In genomic region chr7:157541295-157541608, GRCh38 we compare ENCODE assay signal across 16 cellular contexts.
DNase-seq lines count a peak whose midpoint lies in the region; ATAC-seq and TF ChIP-seq lines count a peak whose summit lies in the region.
"Had no signal": no experiment of that assay in that cellular context is flagged by ENCODE, and none has a peak within 500 bp of the region (broad histone marks: within the 10 kb centered on the region; RNA-seq: fewer than 3 reads in every experiment).

No MANE protein-coding gene starts in this region.

- no peak overlapping the region for H4K8ac ChIP-seq in H9 (replicated peaks; ENCODE audit: insufficient read length, low read depth, low read length)

- H4K5ac ChIP-seq in H9 (ENCODE audit: insufficient read length, low read depth, low read length): no peak overlapping the region

- H3K79me2 ChIP-seq in H9 (ENCODE audit: insufficient read depth, low read length): no peaks in the 10 kb centered on the region

- no peak for TF ChIP-seq POLR2A in spleen (IDR thresholded peaks at IDR 0.05)

- ATAC-seq in RWPE2 (ENCODE audit: low read depth) (no peak), mucosa of descending colon (no peak), GM21717 (IDR thresholded peaks at IDR 0.05; ENCODE audit: unreplicated experiment) (no peak)
- ATAC-seq: CD8-positive, alpha-beta T cell; K562 had no signal

- H3K4me3 ChIP-seq in RWPE2 (ENCODE audit: severe bottlenecking) (no peak overlapping the region), mucosa of descending colon (no peak overlapping the region), spleen (no peak overlapping the region)
- H3K4me3 ChIP-seq: K562 had no signal

- no peaks in the 10 kb centered on the region for H3K36me3 ChIP-seq in RWPE2 (ENCODE audit: low read depth)
- H3K36me3 ChIP-seq in mucosa of descending colon (ENCODE audit: low read depth): no peaks in the 10 kb centered on the region
- H3K36me3 ChIP-seq in spleen: peaks cover 0 to 47% (median 0%) of the 10 kb centered on the region in 6 donors

- no peaks in the 10 kb centered on the region for H3K27me3 Mint-ChIP-seq in activated naive CD8-positive, alpha-beta T cell treated with anti-CD3 and anti-CD28 coated beads for 36 hours
- H3K27me3 Mint-ChIP-seq in H9 (ENCODE audit: low read depth): peaks cover 84% of the 10 kb centered on the region

- H3K14ac ChIP-seq in H9 (ENCODE audit: insufficient read depth, low read length): no peak overlapping the region

- no peak overlapping the region for H3K56ac ChIP-seq in H9 (ENCODE audit: insufficient read length, low read depth, low read length)

- no peaks in the 10 kb centered on the region for H4K20me1 ChIP-seq in H9 (ENCODE audit: control insufficient read depth, insufficient read depth, insufficient read length)

- H3K9me3 ChIP-seq in RWPE2 (ENCODE audit: severe bottlenecking) (no peaks in the 10 kb centered on the region), mucosa of descending colon (no peaks in the 10 kb centered on the region), spleen (no peaks in the 10 kb centered on the region), H9 (ENCODE audit: control insufficient read depth, low read depth, low read length) (no peaks in the 10 kb centered on the region)

- H2BK5ac ChIP-seq in H9 (ENCODE audit: insufficient read length, low read length): no peak overlapping the region

- peaks cover 2% of the 10 kb centered on the region for H3K9me3 Mint-ChIP-seq in activated naive CD8-positive, alpha-beta T cell treated with anti-CD3 and anti-CD28 coated beads for 36 hours
- peaks cover 0 to 3% of the 10 kb centered on the region in 2 experiments; a peak in 2 of 5 replicates for H3K9me3 Mint-ChIP-seq in H9
- H3K9me3 Mint-ChIP-seq: CD8-positive, alpha-beta T cell had no signal

- no peak overlapping the region for H3K4me3 Mint-ChIP-seq in activated naive CD8-positive, alpha-beta T cell treated with anti-CD3 and anti-CD28 coated beads for 36 hours
- no peak overlapping the region for H3K4me3 Mint-ChIP-seq in H9
- H3K4me3 Mint-ChIP-seq: CD8-positive, alpha-beta T cell had no signal

- no peak overlapping the region for H3T11ph ChIP-seq in H9 (ENCODE audit: low read length)

- H3K4ac ChIP-seq in H9 (ENCODE audit: low read depth, low read length): no peak overlapping the region

- H3K4me1 ChIP-seq in RWPE2 (ENCODE audit: insufficient read depth, poor library complexity, severe bottlenecking) (no peaks in the 10 kb centered on the region), mucosa of descending colon (ENCODE audit: low read depth) (no peaks in the 10 kb centered on the region), spleen (no peaks in the 10 kb centered on the region), H9 (ENCODE audit: insufficient read depth, low read length) (no peaks in the 10 kb centered on the region)

- H3K27ac ChIP-seq in RWPE2 (ENCODE audit: poor library complexity, severe bottlenecking) (no peak overlapping the region), spleen (no peak overlapping the region), H9 (ENCODE audit: insufficient read length, low read depth, low read length) (no peak overlapping the region)

- no peaks in the 10 kb centered on the region for H3K79me1 ChIP-seq in H9 (ENCODE audit: insufficient read depth, low read depth, low read length, poor library complexity, severe bottlenecking)

- TF ChIP-seq CTCF in RWPE2 (IDR thresholded peaks at IDR 0.05; ENCODE audit: poor library complexity, severe bottlenecking) (no peak), mucosa of descending colon (IDR thresholded peaks at IDR 0.05) (no peak), spleen (IDR thresholded peaks at IDR 0.05 in 8 of 11, conservative IDR thresholded peaks at IDR 0.05 in 3 of 11) (no peak), H9 (conservative IDR thresholded peaks at IDR 0.05) (no peak)

- H3K23me2 ChIP-seq in H9 (ENCODE audit: insufficient read length, low read depth, low read length, poor library complexity, severe bottlenecking): no peaks in the 10 kb centered on the region

- H2AK5ac ChIP-seq in H9 (ENCODE audit: insufficient read length, low read length): no peak overlapping the region

- 91 to 97% (median 94%) methylated on average over 12 of the region's 12 CpGs for WGBS in spleen, 5 donors
- WGBS in H9 (ENCODE audit: extremely low coverage, insufficient read length, low lambda C conversion rate): no CpG with 5 or more reads among the region's 12 CpGs

- no peak overlapping the region for H2AFZ ChIP-seq in H9 (ENCODE audit: low read length)

- no peak overlapping the region for H3K23ac ChIP-seq in H9 (ENCODE audit: insufficient read length, low read depth, low read length)

- H3K27me3 ChIP-seq in RWPE2 (ENCODE audit: insufficient read depth, poor library complexity, severe bottlenecking): peaks cover 2% of the 10 kb centered on the region
- H3K27me3 ChIP-seq in spleen (replicated peaks in 1 of 7): no peaks in the 10 kb centered on the region
- H3K27me3 ChIP-seq in H9 (ENCODE audit: insufficient read depth, low read length): no peaks in the 10 kb centered on the region

- no peak overlapping the region for H3K4me2 ChIP-seq in H9 (ENCODE audit: insufficient read depth, insufficient read length, low read length)

- no peak overlapping the region for H3K18ac ChIP-seq in H9 (ENCODE audit: insufficient read length, low read depth, low read length)

- H2BK15ac ChIP-seq in H9 (ENCODE audit: low read depth, low read length): no peak overlapping the region

- H4K91ac ChIP-seq in H9 (ENCODE audit: insufficient read length, low read depth, low read length): no peak overlapping the region

- H3K9ac ChIP-seq in H9 (ENCODE audit: extremely low read depth, insufficient read length, low read length): no peak overlapping the region

- peak; percentile 31 for DNase-seq in activated effector memory CD4-positive, alpha-beta T cell treated with anti-CD3 and anti-CD28 coated beads, Interleukin-2, amount 50 U/mL, for 16 hours
- DNase-seq in activated effector memory CD4-positive, alpha-beta T cell treated with Interleukin-2 at 50 U/mL for 16 hours: no peak
- DNase-seq in RWPE2 (ENCODE audit: low spot score) (peak; percentile 35), mucosa of descending colon (peak in 2 of 3 donors; percentile 5 to 33), spleen (peak; percentile 66), H9 (no peak)
- no peak for DNase-seq in activated naive CD8-positive, alpha-beta T cell treated with anti-CD3 and anti-CD28 coated beads for 36 hours
- DNase-seq: CD8-positive, alpha-beta T cell; DMS79 treated with DMSO at 0.1 percent for 48 hours; GOT3; NCI-H1092; NCI-H2227 treated with DMSO at 0.1 percent for 48 hours; NCI-H524 treated with DMSO at 0.1 percent for 48 hours; NK-92 treated with Interleukin-12 subunit alpha and Interleukin-12 subunit beta, amount 100 ng/mL, for 24 hours had no signal

- intact Hi-C loops in mucosa of descending colon (cut with DNase I, micrococcal nuclease): no loop called here
- intact Hi-C loops in spleen (cut with DNase I; ENCODE audit: low total_unique reads): no loop called here

- no peak overlapping the region for H2BK12ac ChIP-seq in H9 (ENCODE audit: insufficient read length, low read depth, low read length)

- no peak overlapping the region for H2BK120ac ChIP-seq in H9 (ENCODE audit: low read depth, low read length, poor library complexity, severe bottlenecking)

- no peak overlapping the region for H3K27ac Mint-ChIP-seq in activated naive CD8-positive, alpha-beta T cell treated with anti-CD3 and anti-CD28 coated beads for 36 hours
- no peak overlapping the region for H3K27ac Mint-ChIP-seq in H9
- H3K27ac Mint-ChIP-seq: CD8-positive, alpha-beta T cell had no signal

- H3K36me3 Mint-ChIP-seq in activated naive CD8-positive, alpha-beta T cell treated with anti-CD3 and anti-CD28 coated beads for 36 hours: peaks cover 2% of the 10 kb centered on the region
- peaks cover 0 to 1% (median 0%) of the 10 kb centered on the region in 3 experiments; a peak in 1 of 7 replicates for H3K36me3 Mint-ChIP-seq in H9 (ENCODE audit: insufficient read depth in 1 of 3, low read depth in 3 of 3)
- H3K36me3 Mint-ChIP-seq: CD8-positive, alpha-beta T cell had no signal

- H2BK20ac ChIP-seq in H9 (ENCODE audit: low read depth, low read length, poor library complexity, severe bottlenecking): no peak overlapping the region

- H3K4me1 Mint-ChIP-seq in activated naive CD8-positive, alpha-beta T cell treated with anti-CD3 and anti-CD28 coated beads for 36 hours: peaks cover 2% of the 10 kb centered on the region
- H3K4me1 Mint-ChIP-seq in H9: peaks cover 5% of the 10 kb centered on the region in 2 experiments; a peak in 3 of 4 replicates

Comparison
In these comparisons a context has a peak if more than half of its experiments do, and no peak if none do; other contexts are left out.
1. DNase-seq: peak in activated effector memory CD4-positive, alpha-beta T cell treated with anti-CD3 and anti-CD28 coated beads, Interleukin-2, amount 50 U/mL, for 16 hours (single experiment), RWPE2 (single experiment), mucosa of descending colon (2 of 3) and spleen (single experiment); none in activated effector memory CD4-positive, alpha-beta T cell treated with Interleukin-2 at 50 U/mL for 16 hours (single experiment), activated naive CD8-positive, alpha-beta T cell treated with anti-CD3 and anti-CD28 coated beads for 36 hours (single experiment) and H9 (single experiment).